ENCODE assay signal across 28 cellular contexts in the genomic region with DNA sequence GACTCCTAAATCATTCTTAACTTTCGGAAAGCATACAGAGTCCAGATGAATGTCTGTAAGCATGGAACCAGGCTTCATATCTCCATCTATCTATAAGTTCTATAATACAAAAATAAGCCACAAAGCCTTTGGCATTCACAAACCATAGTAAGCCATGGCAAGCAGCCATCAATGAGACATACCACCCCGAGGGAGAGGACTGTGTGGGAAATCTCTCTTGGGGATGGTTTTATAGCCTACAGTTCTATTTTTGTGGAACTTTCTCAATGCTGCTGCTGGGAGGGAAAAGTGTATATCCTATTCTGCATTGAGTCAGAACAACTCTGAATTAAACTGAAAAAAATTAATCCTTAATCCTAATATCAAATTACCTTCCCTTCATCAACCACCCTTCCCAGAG. TPM values are rescaled to one million over a fixed set of nuclear protein-coding genes. Genes with fewer than 3 reads are reported as not detected.
"Had no signal": no experiment of that assay in that cellular context is flagged by ENCODE, and none has a peak within 500 bp of the region (broad histone marks: within the 10 kb centered on the region; RNA-seq: fewer than 3 reads in every experiment).

No MANE protein-coding gene starts in this region.

- H3K36me3 Mint-ChIP-seq: activated naive CD4-positive, alpha-beta T cell treated with anti-CD3 and anti-CD28 coated beads, Interleukin-2, amount 50 U/mL, for 24 hours; naive B cell; stimulated activated naive B cell treated with anti-CD40 and anti-IgM and Interleukin-4, amounts not matched to agents 10 μg/mL and 1 μg/mL and 100 μg/mL, for 72 hours had no signal

- H3K9me3 ChIP-seq: breast epithelium, gastroesophageal sphincter, psoas muscle, sigmoid colon, stomach, thyroid gland, upper lobe of right lung had no signal

- H3K4me3 Mint-ChIP-seq: activated B cell treated with CpG ODN at 0.5 μM for 24 hours; activated CD8-positive, alpha-beta T cell treated with anti-CD3 and anti-CD28 coated beads for 36 hours; activated naive CD4-positive, alpha-beta T cell treated with anti-CD3 and anti-CD28 coated beads, Interleukin-2, amount 50 U/mL, for 24 hours; activated naive CD8-positive, alpha-beta T cell treated with anti-CD3 and anti-CD28 coated beads, Interleukin-2, amount 50 U/mL, for 24 hours; activated T-cell treated with anti-CD3 and anti-CD28 coated beads, Interleukin-2, amount 50 U/mL, for 4 hours; central memory CD8-positive, alpha-beta T cell; mesothelial cell of epicardium; naive B cell; stimulated activated naive B cell treated with anti-CD40 and anti-IgM and Interleukin-4, amounts not matched to agents 10 μg/mL and 1 μg/mL and 100 μg/mL, for 72 hours; T-helper 2 cell treated with Interferon-gamma antibody and Interleukin-4, amounts not matched to agents 5 μg/mL and 100 μg/mL, for 36 hours had no signal

- H3K27ac Mint-ChIP-seq: activated B cell treated with CpG ODN at 0.5 μM for 24 hours; activated CD8-positive, alpha-beta T cell treated with anti-CD3 and anti-CD28 coated beads for 36 hours; activated naive CD4-positive, alpha-beta T cell treated with anti-CD3 and anti-CD28 coated beads, Interleukin-2, amount 50 U/mL, for 24 hours; activated naive CD8-positive, alpha-beta T cell treated with anti-CD3 and anti-CD28 coated beads, Interleukin-2, amount 50 U/mL, for 24 hours; activated T-helper 2 cell treated with anti-CD3 and anti-CD28 coated beads, Interferon-gamma antibody, Interleukin-2, Interleukin-4, amounts not matched to agents 10 μg/mL and 5 μg/mL and 100 μg/mL, durations not matched to agents 14 hours and 24 hours and 36 hours; mesothelial cell of epicardium; naive B cell; stimulated activated naive B cell treated with anti-CD40 and anti-IgM and Interleukin-4, amounts not matched to agents 10 μg/mL and 1 μg/mL and 100 μg/mL, for 72 hours; T-helper 2 cell treated with Interferon-gamma antibody and Interleukin-4, amounts not matched to agents 5 μg/mL and 100 μg/mL, for 36 hours had no signal

- DNase-seq: activated B cell treated with CpG ODN at 0.5 μM for 24 hours; activated CD4-positive, alpha-beta T cell treated with anti-CD3 and anti-CD28 coated beads, Interleukin-2, amount 50 U/mL, for 1 hour; activated CD8-positive, alpha-beta T cell treated with anti-CD3 and anti-CD28 coated beads for 36 hours; activated naive CD8-positive, alpha-beta T cell treated with anti-CD3 and anti-CD28 coated beads, Interleukin-2, amount 50 U/mL, for 24 hours; activated T-cell treated with anti-CD3 and anti-CD28 coated beads, Interleukin-2, amount 50 U/mL, for 4 hours; dermis blood vessel endothelial cell; effector CD4-positive, alpha-beta T cell; hippocampal formation; left cardiac atrium; naive B cell; nucleus accumbens; psoas muscle; sigmoid colon; stimulated activated CD4-positive, alpha-beta T cell treated with anti-CD3 and anti-CD28 coated beads, Interleukin-15, amount 100 ng/mL, for 24 hours; stimulated activated CD4-positive, alpha-beta T cell treated with anti-CD3 and anti-CD28 coated beads, Interleukin-2, amount 100 ng/mL, for 24 hours; stimulated activated naive B cell treated with anti-CD40 and anti-IgM and Interleukin-4, amounts not matched to agents 10 μg/mL and 1 μg/mL and 100 μg/mL, for 72 hours; stomach; thyroid gland; upper lobe of right lung had no signal

- H2AFZ ChIP-seq: parathyroid adenoma had no signal

- H3K4me1 Mint-ChIP-seq: activated B cell treated with CpG ODN at 0.5 μM for 24 hours; activated naive CD4-positive, alpha-beta T cell treated with anti-CD3 and anti-CD28 coated beads, Interleukin-2, amount 50 U/mL, for 24 hours; activated naive CD8-positive, alpha-beta T cell treated with anti-CD3 and anti-CD28 coated beads, Interleukin-2, amount 50 U/mL, for 24 hours; central memory CD8-positive, alpha-beta T cell; naive B cell; stimulated activated naive B cell treated with anti-CD40 and anti-IgM and Interleukin-4, amounts not matched to agents 10 μg/mL and 1 μg/mL and 100 μg/mL, for 72 hours had no signal

- H3K36me3 ChIP-seq: breast epithelium, thyroid gland, upper lobe of right lung had no signal

- H3K9ac ChIP-seq: parathyroid adenoma had no signal

- H3K79me2 ChIP-seq: parathyroid adenoma had no signal

- H3K27ac ChIP-seq: breast epithelium, gastroesophageal sphincter, parathyroid adenoma, psoas muscle, sigmoid colon, thyroid gland, upper lobe of right lung had no signal

- H3K4me1 ChIP-seq: breast epithelium, upper lobe of right lung had no signal

- H3K9me3 Mint-ChIP-seq: activated B cell treated with CpG ODN at 0.5 μM for 24 hours; activated CD8-positive, alpha-beta T cell treated with anti-CD3 and anti-CD28 coated beads for 36 hours; activated naive CD4-positive, alpha-beta T cell treated with anti-CD3 and anti-CD28 coated beads, Interleukin-2, amount 50 U/mL, for 24 hours; activated naive CD8-positive, alpha-beta T cell treated with anti-CD3 and anti-CD28 coated beads, Interleukin-2, amount 50 U/mL, for 24 hours; activated T-cell treated with anti-CD3 and anti-CD28 coated beads, Interleukin-2, amount 50 U/mL, for 4 hours; mesothelial cell of epicardium; stimulated activated naive B cell treated with anti-CD40 and anti-IgM and Interleukin-4, amounts not matched to agents 10 μg/mL and 1 μg/mL and 100 μg/mL, for 72 hours; T-helper 2 cell treated with Interferon-gamma antibody and Interleukin-4, amounts not matched to agents 5 μg/mL and 100 μg/mL, for 36 hours had no signal

- H3K27me3 ChIP-seq: breast epithelium, gastroesophageal sphincter, sigmoid colon, stomach, thyroid gland, upper lobe of right lung had no signal

- H3K4me3 ChIP-seq: breast epithelium, gastroesophageal sphincter, psoas muscle, sigmoid colon, stomach, thyroid gland, upper lobe of right lung had no signal

- H3K27me3 Mint-ChIP-seq: activated B cell treated with CpG ODN at 0.5 μM for 24 hours; activated CD8-positive, alpha-beta T cell treated with anti-CD3 and anti-CD28 coated beads for 36 hours; activated naive CD4-positive, alpha-beta T cell treated with anti-CD3 and anti-CD28 coated beads, Interleukin-2, amount 50 U/mL, for 24 hours; activated naive CD8-positive, alpha-beta T cell treated with anti-CD3 and anti-CD28 coated beads, Interleukin-2, amount 50 U/mL, for 24 hours; central memory CD8-positive, alpha-beta T cell; naive B cell; stimulated activated naive B cell treated with anti-CD40 and anti-IgM and Interleukin-4, amounts not matched to agents 10 μg/mL and 1 μg/mL and 100 μg/mL, for 72 hours had no signal

RNA-seq across cellular contexts. Expression of a gene that starts 20.4 kb away (rescaled TPM):
- polyA plus RNA-seq: neural cell had no signal
